ENCODE assay signal across 11 cellular contexts in genomic region chr15:71294636-71295241, GRCh38.
DNase-seq lines count a peak whose midpoint lies in the region; ATAC-seq and TF ChIP-seq lines count a peak whose summit lies in the region.
"Had no signal": no experiment of that assay in that cellular context is flagged by ENCODE, and none has a peak within 500 bp of the region (broad histone marks: within the 10 kb centered on the region; RNA-seq: fewer than 3 reads in every experiment).

No MANE protein-coding gene starts in this region.

- H3K9ac ChIP-seq in adipocyte (ENCODE audit: low read length) = peak overlapping the region; percentile 78

- H3K36me3 ChIP-seq in HEK293 (ENCODE audit: control insufficient read depth in 2 of 2, insufficient read depth in 1 of 2, low read length in 2 of 2) (no peaks in the 10 kb centered on the region), adipocyte (ENCODE audit: control insufficient read depth, insufficient read depth, low read length, severe bottlenecking) (no peaks in the 10 kb centered on the region), tibial artery (no peaks in the 10 kb centered on the region)

- H3K4me3 ChIP-seq in HEK293 (ENCODE audit: low read depth, low read length) (no peak overlapping the region), adipocyte (ENCODE audit: low read length) (peak overlapping the region; percentile 25), tibial artery (no peak overlapping the region)

- H3K27ac ChIP-seq in HEK293 (ENCODE audit: extremely low read depth, low read depth, low read length) (peak overlapping the region; percentile 47), tibial artery (peak overlapping the region; percentile 36 to 44)

- H3K9me3 ChIP-seq in HEK293 (ENCODE audit: control insufficient read depth, insufficient read depth, low read depth, low read length) (no peaks in the 10 kb centered on the region; the same call in 1 of the 2 replicates), adipocyte (ENCODE audit: control insufficient read depth, low read length) (peaks cover 8% of the 10 kb centered on the region), tibial artery (no peaks in the 10 kb centered on the region)

- H3K4me1 ChIP-seq in HEK293 (ENCODE audit: control insufficient read depth, insufficient read depth, low read length) = peaks cover 24% of the 10 kb centered on the region
- peaks cover 19% of the 10 kb centered on the region for H3K4me1 ChIP-seq in adipocyte (ENCODE audit: control insufficient read depth, insufficient read depth, low read length)
- H3K4me1 ChIP-seq in tibial artery = peaks cover 0 to 28% (median 17%) of the 10 kb centered on the region in 4 donors

- no peaks in the 10 kb centered on the region for H3K27me3 ChIP-seq in adipocyte (replicated peaks; ENCODE audit: control insufficient read depth, insufficient read depth, low read length)
- H3K27me3 ChIP-seq in tibial artery = no peaks in the 10 kb centered on the region

- POLR2A ChIA-PET in HEK293 (lab: Yijun Ruan, JAX) = interaction anchor here (0.6 to 3.0 kb wide), 5 partner anchors 15 to 461 kb away, joined by 3 to 13 read pairs (median 4); no protein-coding TSS in a partner anchor

- no peak for ATAC-seq in stimulated activated naive CD8-positive, alpha-beta T cell treated with anti-CD3 and anti-CD28 coated beads, Interleukin-15, Interleukin-2, amounts not matched to agents 100 U/mL and 50 U/mL, for 24 hours
- ATAC-seq in HG03520 (IDR thresholded peaks at IDR 0.05; ENCODE audit: unreplicated experiment) = no peak

- intact Hi-C loops in tibial artery (cut with DNase I; ENCODE audit: low total_unique reads) = no loop called here

- TF ChIP-seq CTCF in HEK293 (tag by site-specific recombination; IDR thresholded peaks at IDR 0.05) (no peak), tibial artery (IDR thresholded peaks at IDR 0.05) (no peak)

- DNase-seq in adipocyte (ENCODE audit: low read depth) = peak; percentile 93
- DNase-seq in glomerular endothelial cell (ENCODE audit: extremely low read depth, low read depth, low spot score) = peak; percentile 94
- no peak for DNase-seq in tibial artery
- DNase-seq in central memory CD4-positive, alpha-beta T cell = no peak
- DNase-seq in stimulated activated naive CD8-positive, alpha-beta T cell treated with anti-CD3 and anti-CD28 coated beads, Interleukin-15, Interleukin-2, amounts not matched to agents 100 U/mL and 50 U/mL, for 24 hours = no peak
- no peak for DNase-seq in hippocampal formation (lab: John Stamatoyannopoulos, UW)
- DNase-seq: activated CD4-positive, alpha-beta T cell treated with anti-CD3 and anti-CD28 coated beads, Interleukin-2, amount 10 ng/mL, durations not matched to agents 24 days and 14 days; left ventricle myocardium superior; NCI-H510A had no signal

- CTCF ChIA-PET in HEK293 (lab: Yijun Ruan, JAX) = interaction anchor here (0.6 to 1.1 kb wide), 6 partner anchors 21 to 449 kb away, joined by 3 to 4 read pairs (median 3); no protein-coding TSS in a partner anchor

TF ChIP-seq in HEK293, 187 proteins besides CTCF, POLR2A, EP300 and RAD21 (continues in another document):
- TF ChIP-seq SALL2 (tag by site-specific recombination; IDR thresholded peaks at IDR 0.05; ENCODE audit: borderline replicate concordance) (0 out of 2 replicates have a peak, but pooled peaks have one; percentile 40), ZXDB (tag by site-specific recombination; IDR thresholded peaks at IDR 0.05) (peak; percentile 54), PRDM6 (tag by site-specific recombination; IDR thresholded peaks at IDR 0.05) (0 out of 2 replicates have a peak, but pooled peaks have one; percentile 7), KLF16 (tag by site-specific recombination; IDR thresholded peaks at IDR 0.05) (peak; percentile 16; the same call in 1 of the 2 replicates), BCL11A (tag by site-specific recombination; IDR thresholded peaks at IDR 0.05; ENCODE audit: low read depth) (0 out of 2 replicates have a peak, but pooled peaks have one; percentile 9), ZNF362 (tag by site-specific recombination; IDR thresholded peaks at IDR 0.05) (peak; percentile 70), ZIC2 (tag by site-specific recombination; IDR thresholded peaks at IDR 0.05) (no peak), ZBTB48 (tag by site-specific recombination; IDR thresholded peaks at IDR 0.05) (peak; percentile 51; the same call in 1 of the 2 replicates), ZNF501 (tag by site-specific recombination; IDR thresholded peaks at IDR 0.05) (0 out of 2 replicates have a peak, but pooled peaks have one; percentile 26), ZFP37 (tag by site-specific recombination; IDR thresholded peaks at IDR 0.05) (peak; percentile 73; the same call in 1 of the 2 replicates), ZNF600 (tag by site-specific recombination; IDR thresholded peaks at IDR 0.05) (peak; percentile 70; the same call in 1 of the 2 replicates), ZNF280D (tag by site-specific recombination; IDR thresholded peaks at IDR 0.05) (0 out of 2 replicates have a peak, but pooled peaks have one; percentile 67), ZNF148 (tag by site-specific recombination; IDR thresholded peaks at IDR 0.05; ENCODE audit: borderline replicate concordance) (peak; percentile 57; the same call in 1 of the 2 replicates), KLF1 (tag by site-specific recombination; IDR thresholded peaks at IDR 0.05) (0 out of 2 replicates have a peak, but pooled peaks have one; percentile 38), ZNF366 (tag by site-specific recombination; conservative IDR thresholded peaks at IDR 0.05) (peak; percentile 62; the same call in 1 of the 2 replicates), KLF10 (tag by site-specific recombination; IDR thresholded peaks at IDR 0.05) (no peak), KLF8 (tag by site-specific recombination; IDR thresholded peaks at IDR 0.05) (peak; percentile 20; the same call in 1 of the 2 replicates)

Comparison
In these comparisons a context has a peak if more than half of its experiments do, and no peak if none do; other contexts are left out.
1. DNase-seq: peak in adipocyte (single experiment) and glomerular endothelial cell (single experiment); none in tibial artery (0 of 2), central memory CD4-positive, alpha-beta T cell (single experiment), stimulated activated naive CD8-positive, alpha-beta T cell treated with anti-CD3 and anti-CD28 coated beads, Interleukin-15, Interleukin-2, amounts not matched to agents 100 U/mL and 50 U/mL, for 24 hours (single experiment) and hippocampal formation (0 of 2).